Comparison of ENCODE assay signal across 24 cellular contexts in the genomic region with DNA sequence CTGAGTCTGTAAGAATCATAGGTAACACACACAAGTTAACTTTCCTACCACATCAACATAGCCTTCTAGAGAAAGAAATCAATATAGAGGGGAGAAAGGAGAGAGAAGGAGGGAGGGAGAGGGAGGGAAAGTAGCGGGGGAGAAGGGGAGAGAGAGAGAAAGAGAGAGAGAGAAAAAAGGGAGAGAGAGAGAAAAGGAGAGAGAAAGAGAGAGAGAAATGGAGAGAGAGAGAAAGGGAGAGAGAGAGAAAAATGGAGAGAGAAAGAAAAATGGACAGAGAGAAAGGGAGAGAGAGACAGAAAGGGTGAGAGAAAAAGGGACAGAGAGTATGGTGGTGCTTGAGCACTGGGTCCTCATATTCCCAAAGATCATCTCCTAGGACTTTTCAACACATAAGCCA.
"Had no signal": no experiment of that assay in that cellular context is flagged by ENCODE, and none has a peak within 500 bp of the region (broad histone marks: within the 10 kb centered on the region; RNA-seq: fewer than 3 reads in every experiment).

No MANE protein-coding gene starts in this region.

- ATAC-seq: Panc1, PC-3, T-cell had no signal

- H3K27ac ChIP-seq: RWPE1 had no signal

- H3K4me1 Mint-ChIP-seq: IgD-negative memory B cell, T-cell had no signal

- H3K9ac ChIP-seq: SK-N-SH had no signal

- DNase-seq: KBM-7, MV-4-11, NCI-H1048, NCI-H1105, NCI-H1417, NCI-H146, NCI-H1694 treated with DMSO at 0.1 percent for 48 hours, NCI-H1930, NCI-H2081 treated with DMSO at 0.1 percent for 48 hours, NCI-H2171, NCI-H226, NCI-H446, NCI-H510A, NCI-H524 treated with DMSO at 0.1 percent for 48 hours, NCI-H69, NCI-H774, PC-3, SHP77, SK-N-SH, SW 1271, T-cell had no signal

- H3K4me2 ChIP-seq: SK-N-SH had no signal

- H3K9me3 Mint-ChIP-seq: T-cell had no signal

- H3K27ac Mint-ChIP-seq: IgD-negative memory B cell, T-cell had no signal

- H3K36me3 Mint-ChIP-seq: IgD-negative memory B cell, T-cell had no signal

- H3K9me3 ChIP-seq: SK-N-SH had no signal

- H3K4me3 Mint-ChIP-seq: IgD-negative memory B cell, T-cell had no signal
